In genomic region chr15:81152339-81152738, GRCh38 we compare ENCODE assay signal across 1 cellular context.
TF ChIP-seq lines count a peak whose summit lies in the region.

No MANE protein-coding gene starts in this region.

TF ChIP-seq in GM12878, 131 proteins besides CTCF, POLR2A, EP300 and RAD21:
- TF ChIP-seq BMI1 (IDR thresholded peaks at IDR 0.05; ENCODE audit: borderline replicate concordance) (no peak), RFX5 (IDR thresholded peaks at IDR 0.05; ENCODE audit: low read depth, low read length) (no peak), USF2 (IDR thresholded peaks at IDR 0.05; ENCODE audit: borderline replicate concordance, low read depth, low read length) (no peak), EED (IDR thresholded peaks at IDR 0.05; ENCODE audit: low read depth) (no peak)
